ENCODE assay signal across 8 cellular contexts in genomic region chr3:108222813-108223307, GRCh38. TPM values are rescaled to one million over a fixed set of nuclear protein-coding genes. Genes with fewer than 3 reads are reported as not detected.
DNase-seq lines count a peak whose midpoint lies in the region; ATAC-seq, FAIRE-seq and TF ChIP-seq lines count a peak whose summit lies in the region.

No MANE protein-coding gene starts in this region.

- no peaks in the 10 kb centered on the region for H3K36me3 ChIP-seq in colonic mucosa
- no peaks in the 10 kb centered on the region for H3K36me3 ChIP-seq in mucosa of rectum (ENCODE audit: control insufficient read depth in 2 of 2, insufficient read depth in 2 of 2, low read length in 2 of 2)

- no peak for TF ChIP-seq POLR2A in NB4 (IDR thresholded peaks at IDR 0.05; ENCODE audit: extremely low read depth, insufficient read length)

- intact Hi-C loops in colonic mucosa (cut with DNase I): no loop called here

- peak overlapping the region; percentile 62 for H3K4me3 ChIP-seq in GM12864 (ENCODE audit: low read depth, low read length)
- peak overlapping the region; percentile 85 for H3K4me3 ChIP-seq in NB4 (ENCODE audit: low read depth, low read length)
- H3K4me3 ChIP-seq in colonic mucosa: peak overlapping the region; percentile 65
- peak overlapping the region; percentile 79 to 87 for H3K4me3 ChIP-seq in mucosa of rectum (ENCODE audit: low read length in 2 of 2)

- H3K27me3 ChIP-seq in colonic mucosa: no peaks in the 10 kb centered on the region
- H3K27me3 ChIP-seq in mucosa of rectum (ENCODE audit: control insufficient read depth in 2 of 2, insufficient read depth in 2 of 2, low read length in 2 of 2): no peaks in the 10 kb centered on the region

- H3K9me3 ChIP-seq in colonic mucosa (no peaks in the 10 kb centered on the region), mucosa of rectum (ENCODE audit: control insufficient read depth in 2 of 2, low read length in 2 of 2) (no peaks in the 10 kb centered on the region)

- ATAC-seq in HG02642 (IDR thresholded peaks at IDR 0.05; ENCODE audit: poor library complexity, unreplicated experiment): no peak
- ATAC-seq in GM19328 (IDR thresholded peaks at IDR 0.05; ENCODE audit: unreplicated experiment): no peak

- H3K27ac ChIP-seq in colonic mucosa: peak overlapping the region; percentile 80
- H3K27ac ChIP-seq in mucosa of rectum (ENCODE audit: low read depth in 2 of 2, low read length in 2 of 2): peak overlapping the region; percentile 76 to 89

- TF ChIP-seq CTCF in GM12864 (IDR thresholded peaks at IDR 0.05; ENCODE audit: low read depth, low read length, missing control alignments) (no peak), NB4 (IDR thresholded peaks at IDR 0.05; ENCODE audit: low read depth, low read length) (no peak), colonic mucosa (IDR thresholded peaks at IDR 0.05) (no peak), GM13976 (IDR thresholded peaks at IDR 0.05; ENCODE audit: borderline replicate concordance, control extremely low read depth, extremely low read depth, insufficient read depth, missing control alignments) (no peak)

- H3K9ac ChIP-seq in colonic mucosa (ENCODE audit: low read depth in 2 of 2, low read length in 2 of 2) (peak overlapping the region; percentile 81 to 96), mucosa of rectum (ENCODE audit: low read depth in 1 of 2, low read length in 2 of 2) (peak overlapping the region; percentile 92 to 96)

- no peaks in the 10 kb centered on the region for H3K4me1 ChIP-seq in colonic mucosa
- H3K4me1 ChIP-seq in mucosa of rectum (ENCODE audit: control insufficient read depth in 2 of 2, insufficient read depth in 2 of 2, low read length in 2 of 2): peaks cover 7 to 21% of the 10 kb centered on the region in 2 donors

- in situ Hi-C loops in GM13976 (cut with MboI; ENCODE audit: low sequenced_read_pairs, unreplicated experiment): no loop called here

- DNase-seq in GM12864 (ENCODE audit: low read depth): no peak
- no peak for DNase-seq in NB4 (ENCODE audit: low read depth)
- no peak for DNase-seq in colonic mucosa
- DNase-seq in GM13976 (ENCODE audit: low spot score): no peak
- no peak for DNase-seq in frontal cortex (ENCODE audit: low spot score in 2 of 2)

- FAIRE-seq in frontal cortex (lab: Jason Lieb, UNC): no peak

RNA-seq across cellular contexts. Expression of gene IFT57, which starts 0.6 kb away (rescaled TPM):
- total RNA-seq in colonic mucosa (10 to 100 TPM; 42.2 to 67.5 TPM), frontal cortex (39.9 TPM)
